In the genomic region with DNA sequence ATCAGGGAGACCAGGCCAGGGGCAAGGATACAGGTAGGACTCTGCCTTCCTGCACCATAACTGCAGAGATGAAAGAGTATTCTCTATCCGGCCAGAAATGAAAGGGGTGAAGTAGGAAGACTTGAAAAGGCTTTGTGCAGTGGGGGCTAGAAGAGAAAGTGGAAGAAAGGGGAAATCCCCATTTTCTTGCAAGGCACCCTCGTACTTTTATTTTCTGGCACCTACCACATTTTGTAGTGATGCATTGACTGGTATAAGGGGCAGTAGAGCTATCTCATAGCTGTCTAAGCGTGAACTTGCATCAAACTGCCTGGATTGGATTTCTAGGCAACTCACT, we compare ENCODE assay signal across 8 cellular contexts. TPM values are rescaled to one million over a fixed set of nuclear protein-coding genes. Genes with fewer than 3 reads are reported as not detected.
A peak's percentile ranks its signal among the peaks of the same experiment; 100 is the strongest.
DNase-seq lines count a peak whose midpoint lies in the region; ATAC-seq and TF ChIP-seq lines count a peak whose summit lies in the region.

No MANE protein-coding gene starts in this region.

- peak overlapping the region; percentile 77 for H3K4me3 Mint-ChIP-seq in activated T-cell treated with anti-CD3 and anti-CD28 coated beads, Interleukin-2, amount 50 U/mL, for 4 hours
- peak overlapping the region; percentile 72 for H3K4me3 Mint-ChIP-seq in type B pancreatic cell

- H3K4me1 Mint-ChIP-seq in activated T-cell treated with anti-CD3 and anti-CD28 coated beads, Interleukin-2, amount 50 U/mL, for 4 hours (ENCODE audit: low read depth), result peaks cover 71% of the 10 kb centered on the region
- peaks cover 28% of the 10 kb centered on the region for H3K4me1 Mint-ChIP-seq in type B pancreatic cell (ENCODE audit: unreplicated experiment)

- H3K36me3 Mint-ChIP-seq in activated T-cell treated with anti-CD3 and anti-CD28 coated beads, Interleukin-2, amount 50 U/mL, for 4 hours (ENCODE audit: insufficient read depth), result peaks cover 8% of the 10 kb centered on the region
- peaks cover 10 to 13% of the 10 kb centered on the region in 2 donors for H3K36me3 Mint-ChIP-seq in activated naive CD4-positive, alpha-beta T cell treated with anti-CD3 and anti-CD28 coated beads, Interleukin-2, amount 50 U/mL, for 72 hours
- H3K36me3 Mint-ChIP-seq in type B pancreatic cell, result peaks cover 7% of the 10 kb centered on the region

- no peaks in the 10 kb centered on the region for H3K9me3 Mint-ChIP-seq in activated T-cell treated with anti-CD3 and anti-CD28 coated beads, Interleukin-2, amount 50 U/mL, for 4 hours
- no peaks in the 10 kb centered on the region for H3K9me3 Mint-ChIP-seq in activated naive CD4-positive, alpha-beta T cell treated with anti-CD3 and anti-CD28 coated beads, Interleukin-2, amount 50 U/mL, for 72 hours
- H3K9me3 Mint-ChIP-seq in type B pancreatic cell, result no peaks in the 10 kb centered on the region

- peaks cover 9 to 29% (median 20%) of the 10 kb centered on the region in 4 donors for H3K4me1 ChIP-seq in liver (ENCODE audit: control insufficient read depth in 4 of 4, insufficient read depth in 4 of 4, low read length in 3 of 4)

- ATAC-seq in activated T-cell treated with anti-CD3 and anti-CD28 coated beads, Interleukin-2, amount 50 U/mL, for 4 hours, result peak; percentile 59 to 61
- ATAC-seq in HG03196 (IDR thresholded peaks at IDR 0.05; ENCODE audit: unreplicated experiment) (peak; percentile 25), HG02642 (IDR thresholded peaks at IDR 0.05; ENCODE audit: poor library complexity, unreplicated experiment) (no peak)
- ATAC-seq in activated naive CD4-positive, alpha-beta T cell treated with anti-CD3 and anti-CD28 coated beads, Interleukin-2, amount 50 U/mL, for 72 hours, result peak; percentile 42 to 46

- no peaks in the 10 kb centered on the region for H3K27me3 ChIP-seq in liver (ENCODE audit: control insufficient read depth in 4 of 4, insufficient read depth in 4 of 4, low read length in 3 of 4)

- H3K27ac Mint-ChIP-seq in activated naive CD4-positive, alpha-beta T cell treated with anti-CD3 and anti-CD28 coated beads, Interleukin-2, amount 50 U/mL, for 72 hours, result peak overlapping the region; percentile 58 to 81
- peak overlapping the region; percentile 65 for H3K27ac Mint-ChIP-seq in type B pancreatic cell

- 60% methylated on average over 3 of the region's 3 CpGs for WGBS in liver

- H3K27me3 Mint-ChIP-seq in activated T-cell treated with anti-CD3 and anti-CD28 coated beads, Interleukin-2, amount 50 U/mL, for 4 hours (ENCODE audit: low read depth), result no peaks in the 10 kb centered on the region
- H3K27me3 Mint-ChIP-seq in type B pancreatic cell, result no peaks in the 10 kb centered on the region

- no peak overlapping the region for H3K27ac ChIP-seq in liver (ENCODE audit: low read depth in 1 of 2, low read length in 2 of 2)

- DNase-seq in activated T-cell treated with anti-CD3 and anti-CD28 coated beads, Interleukin-2, amount 50 U/mL, for 4 hours, result peak; percentile 14
- DNase-seq in activated T-cell treated with anti-CD3 and anti-CD28 coated beads, Interleukin-2, amount 50 U/mL, for 1 hour, result no peak
- peak in 1 of 2 donors; percentile 44 for DNase-seq in activated naive CD4-positive, alpha-beta T cell treated with anti-CD3 and anti-CD28 coated beads, Interleukin-2, amount 50 U/mL, for 72 hours (ENCODE audit: low spot score in 2 of 2)
- DNase-seq in type B pancreatic cell (ENCODE audit: extremely low spot score, unreplicated experiment) (no peak), A172 (ENCODE audit: low spot score) (no peak)

- H3K36me3 ChIP-seq in liver (ENCODE audit: control insufficient read depth in 4 of 4, insufficient read depth in 3 of 4, low read depth in 1 of 4, low read length in 3 of 4), result peaks cover 0 to 2% (median 0%) of the 10 kb centered on the region in 4 donors

- no peak for TF ChIP-seq CTCF in liver (IDR thresholded peaks at IDR 0.05; ENCODE audit: low read depth, low read length, missing input control)
- no peak for TF ChIP-seq CTCF in type B pancreatic cell (conservative IDR thresholded peaks at IDR 0.05)

- no peaks in the 10 kb centered on the region for H3K9me3 ChIP-seq in liver (ENCODE audit: control insufficient read depth in 4 of 4, low read length in 3 of 4)

- no peak overlapping the region for H3K9ac ChIP-seq in liver (ENCODE audit: low read depth in 1 of 2, low read length in 2 of 2)

- TF ChIP-seq RAD21 in liver (IDR thresholded peaks at IDR 0.05), result no peak

- H3K4me3 ChIP-seq in liver (ENCODE audit: low read depth in 1 of 3, low read length in 3 of 3), result peak overlapping the region; percentile 46 to 89 (median 80)

TF ChIP-seq in liver, 16 proteins besides CTCF, POLR2A, EP300 and RAD21:
- TF ChIP-seq TAF1 (conservative IDR thresholded peaks at IDR 0.05), result no peak

RNA-seq across cellular contexts. Expression of a gene that starts 0.8 kb away (rescaled TPM):
- total RNA-seq in activated T-cell treated with anti-CD3 and anti-CD28 coated beads, Interleukin-2, amount 50 U/mL, for 4 hours, result 10 to 100 TPM; 14.5 to 20.7 (median 16.6) TPM
- total RNA-seq in activated naive CD4-positive, alpha-beta T cell treated with anti-CD3 and anti-CD28 coated beads, Interleukin-2, amount 50 U/mL, for 72 hours, result 10 to 100 TPM; 26.2 to 39.7 TPM
- 10 to 100 TPM in 1 of 2 donors, 1 to 10 TPM in 1; 9.3 to 18.3 TPM for total RNA-seq in liver
- 10 to 100 TPM in 1 of 2 donors, 1 to 10 TPM in 1; 6.8 to 10.4 TPM for polyA plus RNA-seq in liver
- 24.9 and 27.5 TPM in 2 replicates for total RNA-seq in type B pancreatic cell (ENCODE audit: low replicate concordance)
- total RNA-seq in A172 (2014; rRNA removed; shearing (Covaris generic)), result 36.6 and 38.5 TPM in 2 replicates

RNA-seq across cellular contexts. Expression of a gene that starts 35.8 kb away (rescaled TPM):
- total RNA-seq in activated T-cell treated with anti-CD3 and anti-CD28 coated beads, Interleukin-2, amount 50 U/mL, for 4 hours, result 1 to 10 TPM in 1 of 3 donors, under 1 TPM in 2; 0.82 to 1.1 (median 0.84) TPM
- under 1 TPM; 0.14 to 0.39 TPM for total RNA-seq in activated naive CD4-positive, alpha-beta T cell treated with anti-CD3 and anti-CD28 coated beads, Interleukin-2, amount 50 U/mL, for 72 hours
- 1 to 10 TPM in 1 of 2 donors, under 1 TPM in 1; 0.67 to 1.0 TPM for total RNA-seq in liver
- polyA plus RNA-seq in liver, result under 1 TPM; 0.40 to 0.91 TPM
- total RNA-seq in type B pancreatic cell (ENCODE audit: low replicate concordance), result 3.5 and 5.5 TPM in 2 replicates
- 6.7 and 8.9 TPM in 2 replicates for total RNA-seq in A172 (2014; rRNA removed; shearing (Covaris generic))
